In genomic region chr16:86590501-86591144, GRCh38 we compare ENCODE assay signal across 1 cellular context.
TF ChIP-seq lines count a peak whose summit lies in the region.

No MANE protein-coding gene starts in this region.

TF ChIP-seq in SK-N-SH treated with all-trans-retinoic acid at 6 μM for 48 hours, 23 proteins besides CTCF, POLR2A, EP300 and RAD21:
- TF ChIP-seq SNAI2 (CRISPR knock-in tag; IDR thresholded peaks at IDR 0.05) (no peak), ZNF70 (CRISPR knock-in tag; IDR thresholded peaks at IDR 0.05) (no peak), ESRRG (CRISPR knock-in tag; IDR thresholded peaks at IDR 0.05) (no peak), PATZ1 (CRISPR knock-in tag; IDR thresholded peaks at IDR 0.05; ENCODE audit: borderline replicate concordance) (no peak), ZFP3 (CRISPR knock-in tag; IDR thresholded peaks at IDR 0.05) (no peak), CSDC2 (CRISPR knock-in tag; IDR thresholded peaks at IDR 0.05) (no peak)
